ENCODE assay signal across 21 cellular contexts in genomic region chr2:31200972-31201371, GRCh38. TPM values are rescaled to one million over a fixed set of nuclear protein-coding genes. Genes with fewer than 3 reads are reported as not detected.
"Had no signal": no experiment of that assay in that cellular context is flagged by ENCODE, and none has a peak within 500 bp of the region (broad histone marks: within the 10 kb centered on the region; RNA-seq: fewer than 3 reads in every experiment).

No MANE protein-coding gene starts in this region.

- H3K4me3 ChIP-seq: colonic mucosa, hepatocyte, stomach, thoracic aorta, transverse colon, vagina had no signal

- H3K9me3 ChIP-seq: colonic mucosa, neutrophil, stomach, thoracic aorta, transverse colon, vagina had no signal

- H2AFZ ChIP-seq: hepatocyte had no signal

- ATAC-seq: foreskin keratinocyte; naive thymus-derived CD4-positive, alpha-beta T cell had no signal

- DNase-seq: colonic mucosa; effector CD4-positive, alpha-beta T cell; endodermal cell; erythroblast; foreskin keratinocyte; head of caudate nucleus; kidney glomerular epithelial cell; naive thymus-derived CD4-positive, alpha-beta T cell; nephron progenitor cell; small intestine; stimulated activated CD4-positive, alpha-beta T cell treated with anti-CD3 and anti-CD28 coated beads, Interleukin-12 subunit alpha, Interleukin-12 subunit beta, amount 100 ng/mL, for 4 hours; stimulated activated naive CD4-positive, alpha-beta T cell; stomach; substantia nigra; transverse colon had no signal

- H3K27me3 ChIP-seq: colonic mucosa, hepatocyte, neutrophil, stomach, transverse colon, vagina had no signal

- FAIRE-seq: endothelial cell of umbilical vein, small intestine had no signal

- H3K79me2 ChIP-seq: hepatocyte had no signal

- H3K36me3 ChIP-seq: colonic mucosa, neutrophil, stomach, thoracic aorta, transverse colon, vagina had no signal

- H3K4me2 ChIP-seq: hepatocyte had no signal

- H3K4me1 ChIP-seq: colonic mucosa, transverse colon, vagina had no signal

- H3K27ac ChIP-seq: colonic mucosa, foreskin keratinocyte, hepatocyte, neutrophil, stomach, thoracic aorta, transverse colon, vagina had no signal

RNA-seq across cellular contexts. Expression of gene CAPN14, which starts 16.3 kb away (rescaled TPM):
- polyA plus RNA-seq: liver had no signal
